1 cellular context compared by ENCODE assay signal in the genomic region with DNA sequence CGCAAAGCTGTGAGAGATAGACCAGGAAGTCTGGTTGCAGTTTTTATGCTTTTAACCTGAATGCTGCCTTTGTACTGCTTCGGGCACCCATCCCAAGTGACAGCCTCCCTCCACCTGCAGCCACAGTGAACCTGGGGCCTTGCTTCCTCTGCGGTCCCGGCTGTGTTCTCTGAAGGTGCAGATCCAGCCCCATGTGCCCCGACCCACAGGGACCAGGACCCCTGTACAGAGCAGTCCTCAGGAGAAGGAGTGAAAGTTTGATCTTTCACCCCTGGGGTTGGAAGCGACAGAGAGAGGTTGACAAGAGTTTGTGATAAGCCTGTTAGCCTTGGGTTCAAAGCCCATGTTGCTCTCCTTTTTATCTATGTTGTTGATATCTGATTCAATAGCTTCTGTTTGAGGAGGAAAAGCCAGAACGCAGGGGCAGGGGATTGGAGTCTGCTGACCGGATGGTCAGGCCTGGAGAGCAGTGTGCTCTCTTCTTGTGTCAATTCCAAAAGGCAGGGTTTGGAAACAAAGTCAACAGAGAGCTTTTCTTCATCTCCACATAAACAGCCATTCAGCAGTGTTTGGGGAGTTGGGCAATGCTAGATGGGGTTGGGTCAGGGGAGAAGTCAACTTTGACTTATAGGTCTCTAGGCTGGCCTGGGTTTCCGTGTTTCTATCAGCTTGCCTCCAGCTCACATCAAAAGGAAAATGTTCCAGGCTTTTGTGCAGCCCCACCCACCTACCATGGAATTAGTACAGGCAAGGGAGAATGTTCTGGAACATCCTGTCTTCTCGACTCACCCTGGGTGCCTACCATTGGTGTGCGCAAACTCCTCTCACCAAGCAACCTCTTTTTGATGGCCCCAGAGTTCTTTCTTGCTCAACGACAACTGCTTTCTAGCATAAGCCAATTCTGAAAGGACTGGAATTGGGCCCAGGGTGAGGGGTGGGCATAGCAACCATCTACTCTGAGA.
TF ChIP-seq lines count a peak whose summit lies in the region.

No MANE protein-coding gene starts in this region.

TF ChIP-seq in HepG2, 621 proteins besides CTCF, POLR2A, EP300 and RAD21 (continued from another document and continues in another):
- TF ChIP-seq, protein P1, sequence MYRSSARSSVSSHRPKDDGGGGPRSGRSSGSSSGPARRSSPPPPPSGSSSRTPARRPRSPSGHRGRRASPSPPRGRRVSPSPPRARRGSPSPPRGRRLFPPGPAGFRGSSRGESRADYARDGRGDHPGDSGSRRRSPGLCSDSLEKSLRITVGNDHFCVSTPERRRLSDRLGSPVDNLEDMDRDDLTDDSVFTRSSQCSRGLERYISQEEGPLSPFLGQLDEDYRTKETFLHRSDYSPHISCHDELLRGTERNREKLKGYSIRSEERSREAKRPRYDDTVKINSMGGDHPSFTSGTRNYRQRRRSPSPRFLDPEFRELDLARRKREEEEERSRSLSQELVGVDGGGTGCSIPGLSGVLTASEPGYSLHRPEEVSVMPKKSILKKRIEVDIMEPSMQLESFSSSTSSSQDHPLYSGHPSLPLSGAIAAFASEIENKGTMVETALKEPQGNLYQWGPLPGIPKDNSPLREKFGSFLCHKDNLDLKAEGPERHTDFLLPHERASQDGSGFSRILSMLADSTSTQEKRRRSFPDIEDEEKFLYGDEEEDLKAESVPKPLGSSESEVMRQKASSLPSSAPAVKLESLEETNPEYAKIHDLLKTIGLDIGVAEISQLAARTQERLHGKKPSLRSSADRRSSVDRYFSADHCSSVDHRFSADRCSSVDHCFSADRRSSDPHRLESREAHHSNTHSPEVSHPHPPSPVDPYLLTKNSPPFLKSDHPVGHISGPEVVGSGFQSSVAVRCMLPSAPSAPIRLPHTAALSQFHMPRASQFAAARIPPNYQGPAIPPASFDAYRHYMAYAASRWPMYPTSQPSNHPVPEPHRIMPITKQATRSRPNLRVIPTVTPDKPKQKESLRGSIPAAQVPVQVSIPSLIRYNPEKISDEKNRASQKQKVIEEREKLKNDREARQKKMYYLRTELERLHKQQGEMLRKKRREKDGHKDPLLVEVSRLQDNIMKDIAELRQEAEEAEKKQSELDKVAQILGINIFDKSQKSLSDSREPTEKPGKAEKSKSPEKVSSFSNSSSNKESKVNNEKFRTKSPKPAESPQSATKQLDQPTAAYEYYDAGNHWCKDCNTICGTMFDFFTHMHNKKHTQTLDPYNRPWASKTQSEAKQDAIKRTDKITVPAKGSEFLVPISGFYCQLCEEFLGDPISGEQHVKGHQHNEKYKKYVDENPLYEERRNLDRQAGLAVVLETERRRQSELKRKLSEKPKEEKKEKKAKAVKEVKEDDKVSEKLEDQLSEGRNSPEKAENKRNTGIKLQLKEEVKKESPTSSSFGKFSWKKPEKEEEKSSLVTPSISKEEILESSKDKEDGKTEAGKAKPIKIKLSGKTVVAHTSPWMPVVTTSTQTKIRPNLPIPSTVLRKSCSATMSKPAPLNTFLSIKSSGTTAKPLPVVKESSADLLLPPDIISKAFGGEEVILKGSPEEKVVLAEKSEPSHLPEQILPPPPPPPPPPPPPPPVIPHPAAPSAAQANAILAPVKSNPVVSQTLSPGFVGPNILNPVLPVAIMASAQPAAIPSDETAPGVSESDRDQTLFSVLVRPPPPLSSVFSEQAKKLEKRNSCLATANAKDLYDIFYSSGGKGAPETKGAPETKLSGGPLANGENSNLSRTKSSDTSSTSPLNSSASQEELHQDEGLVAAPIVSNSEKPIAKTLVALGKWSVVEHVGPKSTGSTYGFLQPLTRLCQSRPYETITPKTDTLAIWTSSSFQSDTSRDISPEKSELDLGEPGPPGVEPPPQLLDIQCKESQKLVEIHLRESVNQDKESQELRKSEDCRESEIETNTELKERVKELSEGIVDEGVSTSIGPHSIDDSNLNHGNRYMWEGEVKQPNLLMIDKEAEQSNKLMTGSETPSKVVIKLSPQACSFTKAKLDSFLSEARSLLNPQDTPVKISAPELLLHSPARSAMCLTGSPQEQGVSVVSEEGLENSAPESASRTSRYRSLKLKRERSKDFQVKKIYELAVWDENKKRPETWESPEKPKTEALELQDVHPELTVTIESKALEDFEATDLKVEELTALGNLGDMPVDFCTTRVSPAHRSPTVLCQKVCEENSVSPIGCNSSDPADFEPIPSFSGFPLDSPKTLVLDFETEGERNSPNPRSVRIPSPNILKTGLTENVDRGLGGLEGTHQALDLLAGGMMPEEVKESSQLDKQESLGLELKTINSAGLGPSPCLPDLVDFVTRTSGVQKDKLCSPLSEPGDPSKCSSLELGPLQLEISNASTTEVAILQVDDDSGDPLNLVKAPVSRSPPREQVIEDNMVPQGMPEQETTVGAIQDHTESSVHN (CRISPR knock-in tag; IDR thresholded peaks at IDR 0.05), result peak; percentile 82; the same call in 1 of the 2 replicates
- TF ChIP-seq, protein P2, sequence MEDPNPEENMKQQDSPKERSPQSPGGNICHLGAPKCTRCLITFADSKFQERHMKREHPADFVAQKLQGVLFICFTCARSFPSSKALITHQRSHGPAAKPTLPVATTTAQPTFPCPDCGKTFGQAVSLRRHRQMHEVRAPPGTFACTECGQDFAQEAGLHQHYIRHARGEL (CRISPR knock-in tag; IDR thresholded peaks at IDR 0.05), result no peak
- TF ChIP-seq GPN1 (CRISPR knock-in tag; IDR thresholded peaks at IDR 0.05; ENCODE audit: borderline replicate concordance), result no peak
- TF ChIP-seq MAZ (IDR thresholded peaks at IDR 0.05; ENCODE audit: borderline replicate concordance, low read depth, low read length), result peak; percentile 7; the same call in 1 of the 2 replicates
- peak; percentile 42; the same call in 1 of the 2 replicates for TF ChIP-seq MAZ (CRISPR knock-in tag; IDR thresholded peaks at IDR 0.05; ENCODE audit: low read depth)
- TF ChIP-seq ASH2L (IDR thresholded peaks at IDR 0.05; ENCODE audit: insufficient read length, low read depth, low read length), result peak; percentile 81
- TF ChIP-seq, protein P3, sequence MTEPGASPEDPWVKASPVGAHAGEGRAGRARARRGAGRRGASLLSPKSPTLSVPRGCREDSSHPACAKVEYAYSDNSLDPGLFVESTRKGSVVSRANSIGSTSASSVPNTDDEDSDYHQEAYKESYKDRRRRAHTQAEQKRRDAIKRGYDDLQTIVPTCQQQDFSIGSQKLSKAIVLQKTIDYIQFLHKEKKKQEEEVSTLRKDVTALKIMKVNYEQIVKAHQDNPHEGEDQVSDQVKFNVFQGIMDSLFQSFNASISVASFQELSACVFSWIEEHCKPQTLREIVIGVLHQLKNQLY (CRISPR knock-in tag; IDR thresholded peaks at IDR 0.05), result peak; percentile 97
- TF ChIP-seq ZKSCAN1 (IDR thresholded peaks at IDR 0.05; ENCODE audit: low read length), result no peak
- TF ChIP-seq ZNF354B (CRISPR knock-in tag; IDR thresholded peaks at IDR 0.05), result peak; percentile 75
- TF ChIP-seq, protein P4, sequence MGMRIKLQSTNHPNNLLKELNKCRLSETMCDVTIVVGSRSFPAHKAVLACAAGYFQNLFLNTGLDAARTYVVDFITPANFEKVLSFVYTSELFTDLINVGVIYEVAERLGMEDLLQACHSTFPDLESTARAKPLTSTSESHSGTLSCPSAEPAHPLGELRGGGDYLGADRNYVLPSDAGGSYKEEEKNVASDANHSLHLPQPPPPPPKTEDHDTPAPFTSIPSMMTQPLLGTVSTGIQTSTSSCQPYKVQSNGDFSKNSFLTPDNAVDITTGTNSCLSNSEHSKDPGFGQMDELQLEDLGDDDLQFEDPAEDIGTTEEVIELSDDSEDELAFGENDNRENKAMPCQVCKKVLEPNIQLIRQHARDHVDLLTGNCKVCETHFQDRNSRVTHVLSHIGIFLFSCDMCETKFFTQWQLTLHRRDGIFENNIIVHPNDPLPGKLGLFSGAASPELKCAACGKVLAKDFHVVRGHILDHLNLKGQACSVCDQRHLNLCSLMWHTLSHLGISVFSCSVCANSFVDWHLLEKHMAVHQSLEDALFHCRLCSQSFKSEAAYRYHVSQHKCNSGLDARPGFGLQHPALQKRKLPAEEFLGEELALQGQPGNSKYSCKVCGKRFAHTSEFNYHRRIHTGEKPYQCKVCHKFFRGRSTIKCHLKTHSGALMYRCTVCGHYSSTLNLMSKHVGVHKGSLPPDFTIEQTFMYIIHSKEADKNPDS (CRISPR knock-in tag; IDR thresholded peaks at IDR 0.05), result peak; percentile 95; the same call in 1 of the 2 replicates
- TF ChIP-seq, protein P5, sequence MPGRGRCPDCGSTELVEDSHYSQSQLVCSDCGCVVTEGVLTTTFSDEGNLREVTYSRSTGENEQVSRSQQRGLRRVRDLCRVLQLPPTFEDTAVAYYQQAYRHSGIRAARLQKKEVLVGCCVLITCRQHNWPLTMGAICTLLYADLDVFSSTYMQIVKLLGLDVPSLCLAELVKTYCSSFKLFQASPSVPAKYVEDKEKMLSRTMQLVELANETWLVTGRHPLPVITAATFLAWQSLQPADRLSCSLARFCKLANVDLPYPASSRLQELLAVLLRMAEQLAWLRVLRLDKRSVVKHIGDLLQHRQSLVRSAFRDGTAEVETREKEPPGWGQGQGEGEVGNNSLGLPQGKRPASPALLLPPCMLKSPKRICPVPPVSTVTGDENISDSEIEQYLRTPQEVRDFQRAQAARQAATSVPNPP (CRISPR knock-in tag; IDR thresholded peaks at IDR 0.05), result 0 out of 2 replicates have a peak, but pooled peaks have one; percentile 24
- TF ChIP-seq, protein P6, sequence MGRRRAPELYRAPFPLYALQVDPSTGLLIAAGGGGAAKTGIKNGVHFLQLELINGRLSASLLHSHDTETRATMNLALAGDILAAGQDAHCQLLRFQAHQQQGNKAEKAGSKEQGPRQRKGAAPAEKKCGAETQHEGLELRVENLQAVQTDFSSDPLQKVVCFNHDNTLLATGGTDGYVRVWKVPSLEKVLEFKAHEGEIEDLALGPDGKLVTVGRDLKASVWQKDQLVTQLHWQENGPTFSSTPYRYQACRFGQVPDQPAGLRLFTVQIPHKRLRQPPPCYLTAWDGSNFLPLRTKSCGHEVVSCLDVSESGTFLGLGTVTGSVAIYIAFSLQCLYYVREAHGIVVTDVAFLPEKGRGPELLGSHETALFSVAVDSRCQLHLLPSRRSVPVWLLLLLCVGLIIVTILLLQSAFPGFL (CRISPR knock-in tag; IDR thresholded peaks at IDR 0.05), result no peak
- TF ChIP-seq IRX3 (CRISPR knock-in tag; IDR thresholded peaks at IDR 0.05; ENCODE audit: borderline replicate concordance, low read depth), result peak; percentile 26
- TF ChIP-seq, protein P7, sequence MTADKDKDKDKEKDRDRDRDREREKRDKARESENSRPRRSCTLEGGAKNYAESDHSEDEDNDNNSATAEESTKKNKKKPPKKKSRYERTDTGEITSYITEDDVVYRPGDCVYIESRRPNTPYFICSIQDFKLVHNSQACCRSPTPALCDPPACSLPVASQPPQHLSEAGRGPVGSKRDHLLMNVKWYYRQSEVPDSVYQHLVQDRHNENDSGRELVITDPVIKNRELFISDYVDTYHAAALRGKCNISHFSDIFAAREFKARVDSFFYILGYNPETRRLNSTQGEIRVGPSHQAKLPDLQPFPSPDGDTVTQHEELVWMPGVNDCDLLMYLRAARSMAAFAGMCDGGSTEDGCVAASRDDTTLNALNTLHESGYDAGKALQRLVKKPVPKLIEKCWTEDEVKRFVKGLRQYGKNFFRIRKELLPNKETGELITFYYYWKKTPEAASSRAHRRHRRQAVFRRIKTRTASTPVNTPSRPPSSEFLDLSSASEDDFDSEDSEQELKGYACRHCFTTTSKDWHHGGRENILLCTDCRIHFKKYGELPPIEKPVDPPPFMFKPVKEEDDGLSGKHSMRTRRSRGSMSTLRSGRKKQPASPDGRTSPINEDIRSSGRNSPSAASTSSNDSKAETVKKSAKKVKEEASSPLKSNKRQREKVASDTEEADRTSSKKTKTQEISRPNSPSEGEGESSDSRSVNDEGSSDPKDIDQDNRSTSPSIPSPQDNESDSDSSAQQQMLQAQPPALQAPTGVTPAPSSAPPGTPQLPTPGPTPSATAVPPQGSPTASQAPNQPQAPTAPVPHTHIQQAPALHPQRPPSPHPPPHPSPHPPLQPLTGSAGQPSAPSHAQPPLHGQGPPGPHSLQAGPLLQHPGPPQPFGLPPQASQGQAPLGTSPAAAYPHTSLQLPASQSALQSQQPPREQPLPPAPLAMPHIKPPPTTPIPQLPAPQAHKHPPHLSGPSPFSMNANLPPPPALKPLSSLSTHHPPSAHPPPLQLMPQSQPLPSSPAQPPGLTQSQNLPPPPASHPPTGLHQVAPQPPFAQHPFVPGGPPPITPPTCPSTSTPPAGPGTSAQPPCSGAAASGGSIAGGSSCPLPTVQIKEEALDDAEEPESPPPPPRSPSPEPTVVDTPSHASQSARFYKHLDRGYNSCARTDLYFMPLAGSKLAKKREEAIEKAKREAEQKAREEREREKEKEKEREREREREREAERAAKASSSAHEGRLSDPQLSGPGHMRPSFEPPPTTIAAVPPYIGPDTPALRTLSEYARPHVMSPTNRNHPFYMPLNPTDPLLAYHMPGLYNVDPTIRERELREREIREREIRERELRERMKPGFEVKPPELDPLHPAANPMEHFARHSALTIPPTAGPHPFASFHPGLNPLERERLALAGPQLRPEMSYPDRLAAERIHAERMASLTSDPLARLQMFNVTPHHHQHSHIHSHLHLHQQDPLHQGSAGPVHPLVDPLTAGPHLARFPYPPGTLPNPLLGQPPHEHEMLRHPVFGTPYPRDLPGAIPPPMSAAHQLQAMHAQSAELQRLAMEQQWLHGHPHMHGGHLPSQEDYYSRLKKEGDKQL (CRISPR knock-in tag; IDR thresholded peaks at IDR 0.05; ENCODE audit: low read depth), result peak; percentile 94
- no peak for TF ChIP-seq CBX1 (IDR thresholded peaks at IDR 0.05; ENCODE audit: low read depth)
- TF ChIP-seq POLR2AphosphoS5 (IDR thresholded peaks at IDR 0.05; ENCODE audit: low read depth, low read length), result no peak; the same call in 1 of the 2 replicates
- TF ChIP-seq MBNL3 (CRISPR knock-in tag; conservative IDR thresholded peaks at IDR 0.05), result no peak
- no peak for TF ChIP-seq HCFC1 (IDR thresholded peaks at IDR 0.05; ENCODE audit: low read depth, low read length)
- peak; percentile 79; the same call in 1 of the 2 replicates for TF ChIP-seq ZNF782 (CRISPR knock-in tag; IDR thresholded peaks at IDR 0.05; ENCODE audit: borderline replicate concordance)
- TF ChIP-seq BRD4 (CRISPR knock-in tag; IDR thresholded peaks at IDR 0.05), result peak; percentile 99
- TF ChIP-seq FOXK1 (CRISPR knock-in tag; IDR thresholded peaks at IDR 0.05; ENCODE audit: borderline replicate concordance, low read depth), result peak; percentile 96
- TF ChIP-seq, protein P8, sequence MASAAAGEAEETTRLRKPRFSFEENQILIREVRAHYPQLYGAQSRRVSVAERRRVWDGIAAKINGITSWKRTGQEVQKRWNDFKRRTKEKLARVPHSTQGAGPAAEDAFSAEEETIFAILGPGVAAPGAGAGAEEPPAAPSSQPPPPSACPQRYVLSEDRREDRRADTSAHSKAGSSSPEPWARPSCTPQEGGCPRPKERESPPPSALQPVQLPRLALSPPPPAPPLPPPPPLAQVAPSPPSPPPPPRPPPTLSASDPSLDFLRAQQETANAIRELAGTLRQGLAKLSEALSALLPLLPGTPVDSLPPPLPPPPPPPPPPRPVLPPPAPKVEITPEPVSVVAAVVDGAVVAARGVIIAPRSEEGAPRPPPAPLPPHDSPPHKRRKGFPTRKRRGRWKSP (CRISPR knock-in tag; IDR thresholded peaks at IDR 0.05), result peak; percentile 40; the same call in 1 of the 2 replicates
- peak; percentile 58; the same call in 1 of the 2 replicates for TF ChIP-seq BHLHE40 (IDR thresholded peaks at IDR 0.05; ENCODE audit: low read length)
- TF ChIP-seq MTF2 (CRISPR knock-in tag; IDR thresholded peaks at IDR 0.05; ENCODE audit: borderline replicate concordance), result no peak
- peak; percentile 88; the same call in 1 of the 2 replicates for TF ChIP-seq ZNF124 (CRISPR knock-in tag; IDR thresholded peaks at IDR 0.05)
- TF ChIP-seq ZNF101 (CRISPR knock-in tag; IDR thresholded peaks at IDR 0.05; ENCODE audit: borderline replicate concordance, low read depth), result no peak
